Comparison of ENCODE assay signal across 2 cellular contexts in the genomic region with DNA sequence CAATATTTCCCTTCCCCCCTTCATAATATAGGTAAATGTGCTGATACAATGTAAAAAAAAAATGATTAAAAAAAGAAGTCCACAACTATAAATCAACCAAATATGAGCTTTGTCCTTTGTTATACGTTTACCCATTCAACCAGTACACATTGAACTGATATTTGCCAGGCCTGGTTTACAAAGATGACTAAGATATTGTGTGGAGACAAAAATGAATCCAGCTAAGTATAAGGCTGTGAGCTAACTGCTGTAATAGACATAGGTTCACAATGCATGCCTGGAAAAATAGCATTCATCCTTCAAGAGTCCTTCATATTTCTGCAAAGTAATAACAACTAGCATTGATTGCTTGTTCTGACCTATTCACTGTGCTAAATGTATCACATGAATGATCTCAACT.
TF ChIP-seq lines count a peak whose summit lies in the region.

No MANE protein-coding gene starts in this region.

TF ChIP-seq in K562, 482 proteins besides CTCF, POLR2A, EP300 and RAD21:
- TF ChIP-seq ZNF316 (IDR thresholded peaks at IDR 0.05) (peak; percentile 45), PATZ1 (CRISPR knock-in tag; IDR thresholded peaks at IDR 0.05; ENCODE audit: borderline replicate concordance) (no peak), NFXL1 (CRISPR knock-in tag; IDR thresholded peaks at IDR 0.05) (no peak), BRD4 (IDR thresholded peaks at IDR 0.05) (no peak), FOSL1 (tag; conservative IDR thresholded peaks at IDR 0.05) (no peak), THAP12 (CRISPR knock-in tag; IDR thresholded peaks at IDR 0.05) (no peak), BRCA1 (IDR thresholded peaks at IDR 0.05) (no peak), BRCA1 (CRISPR knock-in tag; IDR thresholded peaks at IDR 0.05) (no peak)

TF ChIP-seq in WTC11, 78 proteins besides CTCF, POLR2A, EP300 and RAD21:
- no peak for TF ChIP-seq EMX1 (CRISPR knock-in tag; IDR thresholded peaks at IDR 0.05)
- TF ChIP-seq ZNF416 (CRISPR knock-in tag; IDR thresholded peaks at IDR 0.05), result no peak
- no peak for TF ChIP-seq CREM (CRISPR knock-in tag; IDR thresholded peaks at IDR 0.05)
- TF ChIP-seq, protein P1, sequence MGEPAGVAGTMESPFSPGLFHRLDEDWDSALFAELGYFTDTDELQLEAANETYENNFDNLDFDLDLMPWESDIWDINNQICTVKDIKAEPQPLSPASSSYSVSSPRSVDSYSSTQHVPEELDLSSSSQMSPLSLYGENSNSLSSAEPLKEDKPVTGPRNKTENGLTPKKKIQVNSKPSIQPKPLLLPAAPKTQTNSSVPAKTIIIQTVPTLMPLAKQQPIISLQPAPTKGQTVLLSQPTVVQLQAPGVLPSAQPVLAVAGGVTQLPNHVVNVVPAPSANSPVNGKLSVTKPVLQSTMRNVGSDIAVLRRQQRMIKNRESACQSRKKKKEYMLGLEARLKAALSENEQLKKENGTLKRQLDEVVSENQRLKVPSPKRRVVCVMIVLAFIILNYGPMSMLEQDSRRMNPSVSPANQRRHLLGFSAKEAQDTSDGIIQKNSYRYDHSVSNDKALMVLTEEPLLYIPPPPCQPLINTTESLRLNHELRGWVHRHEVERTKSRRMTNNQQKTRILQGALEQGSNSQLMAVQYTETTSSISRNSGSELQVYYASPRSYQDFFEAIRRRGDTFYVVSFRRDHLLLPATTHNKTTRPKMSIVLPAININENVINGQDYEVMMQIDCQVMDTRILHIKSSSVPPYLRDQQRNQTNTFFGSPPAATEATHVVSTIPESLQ (CRISPR knock-in tag; IDR thresholded peaks at IDR 0.05), result no peak
- TF ChIP-seq FOXK1 (CRISPR knock-in tag; IDR thresholded peaks at IDR 0.05), result no peak
- TF ChIP-seq MXD4 (CRISPR knock-in tag; IDR thresholded peaks at IDR 0.05; ENCODE audit: borderline replicate concordance), result no peak
- no peak for TF ChIP-seq NFYB (CRISPR knock-in tag; conservative IDR thresholded peaks at IDR 0.05; ENCODE audit: low read depth)
- TF ChIP-seq, protein P2, sequence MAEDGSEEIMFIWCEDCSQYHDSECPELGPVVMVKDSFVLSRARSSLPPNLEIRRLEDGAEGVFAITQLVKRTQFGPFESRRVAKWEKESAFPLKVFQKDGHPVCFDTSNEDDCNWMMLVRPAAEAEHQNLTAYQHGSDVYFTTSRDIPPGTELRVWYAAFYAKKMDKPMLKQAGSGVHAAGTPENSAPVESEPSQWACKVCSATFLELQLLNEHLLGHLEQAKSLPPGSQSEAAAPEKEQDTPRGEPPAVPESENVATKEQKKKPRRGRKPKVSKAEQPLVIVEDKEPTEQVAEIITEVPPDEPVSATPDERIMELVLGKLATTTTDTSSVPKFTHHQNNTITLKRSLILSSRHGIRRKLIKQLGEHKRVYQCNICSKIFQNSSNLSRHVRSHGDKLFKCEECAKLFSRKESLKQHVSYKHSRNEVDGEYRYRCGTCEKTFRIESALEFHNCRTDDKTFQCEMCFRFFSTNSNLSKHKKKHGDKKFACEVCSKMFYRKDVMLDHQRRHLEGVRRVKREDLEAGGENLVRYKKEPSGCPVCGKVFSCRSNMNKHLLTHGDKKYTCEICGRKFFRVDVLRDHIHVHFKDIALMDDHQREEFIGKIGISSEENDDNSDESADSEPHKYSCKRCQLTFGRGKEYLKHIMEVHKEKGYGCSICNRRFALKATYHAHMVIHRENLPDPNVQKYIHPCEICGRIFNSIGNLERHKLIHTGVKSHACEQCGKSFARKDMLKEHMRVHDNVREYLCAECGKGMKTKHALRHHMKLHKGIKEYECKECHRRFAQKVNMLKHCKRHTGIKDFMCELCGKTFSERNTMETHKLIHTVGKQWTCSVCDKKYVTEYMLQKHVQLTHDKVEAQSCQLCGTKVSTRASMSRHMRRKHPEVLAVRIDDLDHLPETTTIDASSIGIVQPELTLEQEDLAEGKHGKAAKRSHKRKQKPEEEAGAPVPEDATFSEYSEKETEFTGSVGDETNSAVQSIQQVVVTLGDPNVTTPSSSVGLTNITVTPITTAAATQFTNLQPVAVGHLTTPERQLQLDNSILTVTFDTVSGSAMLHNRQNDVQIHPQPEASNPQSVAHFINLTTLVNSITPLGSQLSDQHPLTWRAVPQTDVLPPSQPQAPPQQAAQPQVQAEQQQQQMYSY (CRISPR knock-in tag; IDR thresholded peaks at IDR 0.05), result no peak
- no peak for TF ChIP-seq GTF2I (CRISPR knock-in tag; conservative IDR thresholded peaks at IDR 0.05)
- TF ChIP-seq, protein P3, sequence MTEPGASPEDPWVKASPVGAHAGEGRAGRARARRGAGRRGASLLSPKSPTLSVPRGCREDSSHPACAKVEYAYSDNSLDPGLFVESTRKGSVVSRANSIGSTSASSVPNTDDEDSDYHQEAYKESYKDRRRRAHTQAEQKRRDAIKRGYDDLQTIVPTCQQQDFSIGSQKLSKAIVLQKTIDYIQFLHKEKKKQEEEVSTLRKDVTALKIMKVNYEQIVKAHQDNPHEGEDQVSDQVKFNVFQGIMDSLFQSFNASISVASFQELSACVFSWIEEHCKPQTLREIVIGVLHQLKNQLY (CRISPR knock-in tag; IDR thresholded peaks at IDR 0.05), result no peak
- TF ChIP-seq GRHL2 (CRISPR knock-in tag; IDR thresholded peaks at IDR 0.05; ENCODE audit: insufficient replicate concordance, severe bottlenecking), result no peak
- TF ChIP-seq, protein P4, sequence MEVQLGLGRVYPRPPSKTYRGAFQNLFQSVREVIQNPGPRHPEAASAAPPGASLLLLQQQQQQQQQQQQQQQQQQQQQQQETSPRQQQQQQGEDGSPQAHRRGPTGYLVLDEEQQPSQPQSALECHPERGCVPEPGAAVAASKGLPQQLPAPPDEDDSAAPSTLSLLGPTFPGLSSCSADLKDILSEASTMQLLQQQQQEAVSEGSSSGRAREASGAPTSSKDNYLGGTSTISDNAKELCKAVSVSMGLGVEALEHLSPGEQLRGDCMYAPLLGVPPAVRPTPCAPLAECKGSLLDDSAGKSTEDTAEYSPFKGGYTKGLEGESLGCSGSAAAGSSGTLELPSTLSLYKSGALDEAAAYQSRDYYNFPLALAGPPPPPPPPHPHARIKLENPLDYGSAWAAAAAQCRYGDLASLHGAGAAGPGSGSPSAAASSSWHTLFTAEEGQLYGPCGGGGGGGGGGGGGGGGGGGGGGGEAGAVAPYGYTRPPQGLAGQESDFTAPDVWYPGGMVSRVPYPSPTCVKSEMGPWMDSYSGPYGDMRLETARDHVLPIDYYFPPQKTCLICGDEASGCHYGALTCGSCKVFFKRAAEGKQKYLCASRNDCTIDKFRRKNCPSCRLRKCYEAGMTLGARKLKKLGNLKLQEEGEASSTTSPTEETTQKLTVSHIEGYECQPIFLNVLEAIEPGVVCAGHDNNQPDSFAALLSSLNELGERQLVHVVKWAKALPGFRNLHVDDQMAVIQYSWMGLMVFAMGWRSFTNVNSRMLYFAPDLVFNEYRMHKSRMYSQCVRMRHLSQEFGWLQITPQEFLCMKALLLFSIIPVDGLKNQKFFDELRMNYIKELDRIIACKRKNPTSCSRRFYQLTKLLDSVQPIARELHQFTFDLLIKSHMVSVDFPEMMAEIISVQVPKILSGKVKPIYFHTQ (CRISPR knock-in tag; IDR thresholded peaks at IDR 0.05), result no peak
